In genomic region chr2:37635359-37636208, GRCh38 we compare ENCODE assay signal across 8 cellular contexts. TPM values are rescaled to one million over a fixed set of nuclear protein-coding genes. Genes with fewer than 3 reads are reported as not detected.
DNase-seq lines count a peak whose midpoint lies in the region; ATAC-seq and TF ChIP-seq lines count a peak whose summit lies in the region.

No MANE protein-coding gene starts in this region.

- no peak overlapping the region for H3K4me3 ChIP-seq in BJ (ENCODE audit: low read depth, low read length)
- H3K4me3 ChIP-seq in testis: no peak overlapping the region

- TF ChIP-seq CTCF in BJ (IDR thresholded peaks at IDR 0.05; ENCODE audit: insufficient read depth, low read depth, low read length) (no peak), testis (IDR thresholded peaks at IDR 0.05) (no peak)

- peaks cover 26 to 50% (median 44%) of the 10 kb centered on the region in 3 donors for H3K4me1 Mint-ChIP-seq in IgD-negative memory B cell
- H3K4me1 Mint-ChIP-seq in activated CD8-positive, alpha-beta memory T cell treated with anti-CD3 and anti-CD28 coated beads, Interleukin-2, amount 10 ng/mL, durations not matched to agents 7 days and 5 days: peaks cover 52% of the 10 kb centered on the region

- H3K36me3 ChIP-seq in BJ (ENCODE audit: control insufficient read depth, insufficient read depth, low read length) (no peaks in the 10 kb centered on the region), testis (ENCODE audit: low read depth, missing control alignments) (no peaks in the 10 kb centered on the region)

- POLR2A ChIA-PET in BJ (lab: Charles Lee): no interaction called here

- H3K4me1 ChIP-seq in testis: no peaks in the 10 kb centered on the region

- WGBS in testis, 2 donors: 90 to 94% methylated on average over 9 of the region's 9 CpGs

- no peaks in the 10 kb centered on the region for H3K9me3 Mint-ChIP-seq in IgD-negative memory B cell
- no peaks in the 10 kb centered on the region for H3K9me3 Mint-ChIP-seq in activated CD8-positive, alpha-beta memory T cell treated with anti-CD3 and anti-CD28 coated beads, Interleukin-2, amount 10 ng/mL, durations not matched to agents 7 days and 5 days (ENCODE audit: low read depth)

- TF ChIP-seq POLR2A in testis (IDR thresholded peaks at IDR 0.05): no peak

- no peak overlapping the region for H3K27ac ChIP-seq in testis

- H3K9me3 ChIP-seq in testis: no peaks in the 10 kb centered on the region

- no peaks in the 10 kb centered on the region for H3K27me3 Mint-ChIP-seq in IgD-negative memory B cell
- no peaks in the 10 kb centered on the region for H3K27me3 Mint-ChIP-seq in activated CD8-positive, alpha-beta memory T cell treated with anti-CD3 and anti-CD28 coated beads, Interleukin-2, amount 10 ng/mL, durations not matched to agents 7 days and 5 days

- intact Hi-C loops in testis (cut with DNase I; ENCODE audit: low total_unique reads): no loop called here
- intact Hi-C loops in posterior cingulate gyrus (cut with DNase I): no loop called here

- peak overlapping the region; percentile 84 to 98 (median 97) for H3K27ac Mint-ChIP-seq in IgD-negative memory B cell
- H3K27ac Mint-ChIP-seq in activated CD8-positive, alpha-beta memory T cell treated with anti-CD3 and anti-CD28 coated beads, Interleukin-2, amount 10 ng/mL, durations not matched to agents 7 days and 5 days: peak overlapping the region; percentile 83

- H3K4me3 Mint-ChIP-seq in IgD-negative memory B cell: peak overlapping the region in 3 of 4 donors; percentile 31 to 83 (median 40)
- H3K4me3 Mint-ChIP-seq in activated CD8-positive, alpha-beta memory T cell treated with anti-CD3 and anti-CD28 coated beads, Interleukin-2, amount 10 ng/mL, durations not matched to agents 7 days and 5 days: no peak overlapping the region

- H3K27me3 ChIP-seq in BJ (ENCODE audit: control insufficient read depth, insufficient read depth, low read length) (no peaks in the 10 kb centered on the region), testis (no peaks in the 10 kb centered on the region)

- H3K36me3 Mint-ChIP-seq in IgD-negative memory B cell: peaks cover 1% of the 10 kb centered on the region
- H3K36me3 Mint-ChIP-seq in activated CD8-positive, alpha-beta memory T cell treated with anti-CD3 and anti-CD28 coated beads, Interleukin-2, amount 10 ng/mL, durations not matched to agents 7 days and 5 days: peaks cover 4% of the 10 kb centered on the region

- peak; percentile 52 for DNase-seq in BJ (ENCODE audit: low read depth)
- DNase-seq in activated CD8-positive, alpha-beta memory T cell treated with anti-CD3 and anti-CD28 coated beads, Interleukin-2, amount 10 ng/mL, durations not matched to agents 7 days and 5 days: peak; percentile 88
- DNase-seq in globus pallidus (ENCODE audit: low spot score): peak; percentile 48
- DNase-seq in stimulated activated CD8-positive, alpha-beta memory T cell treated with anti-CD3 and anti-CD28 coated beads, Interleukin-15, amount 100 ng/mL, for 1 hour (ENCODE audit: low read depth): peak; percentile 48
- no peak for DNase-seq in testis
- DNase-seq in posterior cingulate gyrus: no peak

- CTCF ChIA-PET in BJ (lab: Yijun Ruan, JAX): interaction anchor here (0.8 kb wide), 1 partner anchor 244 kb away, joined by 3 read pairs; no protein-coding TSS in a partner anchor
- CTCF ChIA-PET in activated CD8-positive, alpha-beta memory T cell treated with anti-CD3 and anti-CD28 coated beads, Interleukin-2, amount 10 ng/mL, durations not matched to agents 7 days and 5 days (lab: Charles Lee): interaction anchor here (0.9 to 1.8 kb wide), 2 partner anchors 10 to 50 kb away, joined by 3 to 8 read pairs; no protein-coding TSS in a partner anchor

- peak; percentile 74 for ATAC-seq in GM21390 (IDR thresholded peaks at IDR 0.05; ENCODE audit: unreplicated experiment)
- peak; percentile 87 for ATAC-seq in activated CD8-positive, alpha-beta memory T cell treated with anti-CD3 and anti-CD28 coated beads, Interleukin-2, amount 10 ng/mL, durations not matched to agents 7 days and 5 days

RNA-seq across cellular contexts. Expression of gene CDC42EP3, which starts 35.9 kb away (rescaled TPM):
- polyA plus RNA-seq in BJ (2011; rRNA removed): 191 and 197 TPM in 2 replicates
- 125 and 201 TPM in 2 replicates for polyA minus RNA-seq in BJ (2011; rRNA and poly(A)+ RNA removed)
- polyA plus RNA-seq in IgD-negative memory B cell: 68.3 TPM
- total RNA-seq in activated CD8-positive, alpha-beta memory T cell treated with anti-CD3 and anti-CD28 coated beads, Interleukin-2, amount 10 ng/mL, durations not matched to agents 7 days and 5 days: 10 to 100 TPM; 27.6 to 32.5 TPM
- total RNA-seq in testis: 10 to 100 TPM; 44.3 to 50.6 TPM
- polyA plus RNA-seq in testis (ENCODE audit: insufficient read depth, low read depth, low replicate concordance): 107 TPM

Comparison
In these comparisons a context has a peak if more than half of its experiments do, and no peak if none do; other contexts are left out.
1. DNase-seq: peak in BJ (single experiment), activated CD8-positive, alpha-beta memory T cell treated with anti-CD3 and anti-CD28 coated beads, Interleukin-2, amount 10 ng/mL, durations not matched to agents 7 days and 5 days (single experiment), globus pallidus (single experiment) and stimulated activated CD8-positive, alpha-beta memory T cell treated with anti-CD3 and anti-CD28 coated beads, Interleukin-15, amount 100 ng/mL, for 1 hour (single experiment); none in testis (single experiment) and posterior cingulate gyrus (0 of 10).